Comparison of ENCODE assay signal across 7 cellular contexts in genomic region chr3:57391767-57392166, GRCh38.
"Had no signal": no experiment of that assay in that cellular context is flagged by ENCODE, and none has a peak within 500 bp of the region (broad histone marks: within the 10 kb centered on the region; RNA-seq: fewer than 3 reads in every experiment).

No MANE protein-coding gene starts in this region.

- H3K4me2 ChIP-seq: KMS-11 had no signal

- FAIRE-seq: HTR-8/SVneo, K562 had no signal

- H3K4me3 ChIP-seq: K562 had no signal

- DNase-seq: IMR-90, KBM-7, KG1 had no signal

- H3K27ac ChIP-seq: HL-60, KMS-11 had no signal

- ATAC-seq: K562 had no signal

- H3K9ac ChIP-seq: KMS-11 had no signal
